In genomic region chr10:59108886-59109288, GRCh38 we compare ENCODE assay signal across 21 cellular contexts.
A peak's percentile ranks its signal among the peaks of the same experiment; 100 is the strongest.
DNase-seq lines count a peak whose midpoint lies in the region; ATAC-seq, FAIRE-seq and TF ChIP-seq lines count a peak whose summit lies in the region.
"Had no signal": no experiment of that assay in that cellular context is flagged by ENCODE, and none has a peak within 500 bp of the region (broad histone marks: within the 10 kb centered on the region; RNA-seq: fewer than 3 reads in every experiment).

No MANE protein-coding gene starts in this region.

- H3K36me3 ChIP-seq in Caco-2 (ENCODE audit: control insufficient read depth, insufficient read depth, low read length) (no peaks in the 10 kb centered on the region), GM12878 (ENCODE audit: control insufficient read depth in 2 of 2, insufficient read depth in 2 of 2, low read length in 1 of 2) (no peaks in the 10 kb centered on the region), prostate gland (no peaks in the 10 kb centered on the region)

- H3K36me3 Mint-ChIP-seq in Caco-2 (ENCODE audit: insufficient read depth, unreplicated experiment): no peaks in the 10 kb centered on the region
- H3K36me3 Mint-ChIP-seq: CD8-positive, alpha-beta memory T cell had no signal

- H3K79me2 ChIP-seq in GM12878 (ENCODE audit: control insufficient read depth, insufficient read depth, low read length): no peaks in the 10 kb centered on the region

- SMC1A ChIA-PET in GM12878 (lab: Charles Lee; ENCODE audit: uncharacterized antibody, unreplicated experiment): interaction anchor here (0.6 to 13.1 kb wide), 18 partner anchors 9 to 159 kb away, joined by 3 to 328 read pairs (median 4); no protein-coding TSS in a partner anchor

- WGBS in GM12878 (ENCODE audit: insufficient coverage, insufficient replicate concordance, low lambda C conversion rate, missing lambda C conversion rate): 0% methylated on average over 1 of the region's 1 CpG
- WGBS in prostate gland: 49% methylated on average over 1 of the region's 1 CpG

- H3K27me3 ChIP-seq in Caco-2 (replicated peaks; ENCODE audit: control insufficient read depth, insufficient read depth, low read length) (no peaks in the 10 kb centered on the region), GM12878 (replicated peaks in 1 of 2; ENCODE audit: control insufficient read depth in 2 of 2, insufficient read depth in 2 of 2, low read length in 1 of 2) (no peaks in the 10 kb centered on the region), prostate gland (replicated peaks; ENCODE audit: insufficient read depth) (no peaks in the 10 kb centered on the region)

- no peak overlapping the region for H3K4me3 ChIP-seq in Caco-2 (ENCODE audit: low read depth, low read length)
- H3K4me3 ChIP-seq in GM12878: no peak overlapping the region
- H3K4me3 ChIP-seq in prostate gland: no peak overlapping the region
- H3K4me3 ChIP-seq: SK-N-MC had no signal

- no peak for TF ChIP-seq CTCF in Caco-2 (IDR thresholded peaks at IDR 0.05; ENCODE audit: insufficient read depth in 1 of 2, low read depth in 1 of 2, low read length in 1 of 2, severe bottlenecking in 1 of 2, unreplicated experiment in 1 of 2)
- TF ChIP-seq CTCF in GM12878 (IDR thresholded peaks at IDR 0.05 in 2 of 3, conservative IDR thresholded peaks at IDR 0.05 in 1 of 3; ENCODE audit: control insufficient read depth in 2 of 3, extremely low read depth in 1 of 3, insufficient read depth in 1 of 3, low read depth in 3 of 3, low read length in 3 of 3): no peak
- no peak for TF ChIP-seq CTCF in prostate gland (IDR thresholded peaks at IDR 0.05)

- TF ChIP-seq EP300 in GM12878 (IDR thresholded peaks at IDR 0.05; ENCODE audit: borderline replicate concordance in 1 of 2, control insufficient read depth in 1 of 2, low read depth in 2 of 2, low read length in 2 of 2): no peak

- no peak overlapping the region for H3K27ac ChIP-seq in GM12878 (ENCODE audit: control insufficient read depth, insufficient read depth)
- H3K27ac ChIP-seq in prostate gland: no peak overlapping the region
- H3K27ac ChIP-seq: KMS-11, SK-N-MC had no signal

- peak overlapping the region; percentile 34 for H3K4me3 Mint-ChIP-seq in Caco-2 (ENCODE audit: unreplicated experiment)
- H3K4me3 Mint-ChIP-seq: CD8-positive, alpha-beta memory T cell had no signal

- peak overlapping the region; percentile 80 for H3K27ac Mint-ChIP-seq in Caco-2 (ENCODE audit: unreplicated experiment)
- H3K27ac Mint-ChIP-seq: CD8-positive, alpha-beta memory T cell had no signal

- no peak for TF ChIP-seq RAD21 in GM12878 (IDR thresholded peaks at IDR 0.05; ENCODE audit: insufficient read depth, low read depth, low read length)

- H3K9me3 ChIP-seq in Caco-2: no peaks in the 10 kb centered on the region
- no peaks in the 10 kb centered on the region for H3K9me3 ChIP-seq in GM12878 (replicated peaks; ENCODE audit: control insufficient read depth, insufficient read depth, low read length)
- no peaks in the 10 kb centered on the region for H3K9me3 ChIP-seq in prostate gland

- no peak for ATAC-seq in GM12878
- peak; percentile 71 for ATAC-seq in left lobe of liver
- no peak for ATAC-seq in HG02763 (IDR thresholded peaks at IDR 0.05; ENCODE audit: unreplicated experiment)

- intact Hi-C loops in Caco-2 (cut with micrococcal nuclease; ENCODE audit: unreplicated experiment): loop anchor here (1.0 kb wide), 3 partner anchors 36 to 115 kb away; partner anchors contain the start of gene PHYHIPL
- intact Hi-C loops in GM12878 (cut with micrococcal nuclease; ENCODE audit: unreplicated experiment): loop anchor here (5.0 kb wide), 1 partner anchor 73 kb away; no protein-coding TSS in a partner anchor
- intact Hi-C loops in prostate gland (cut with DNase I): no loop called here

- H2AFZ ChIP-seq in GM12878 (ENCODE audit: control insufficient read depth, low read depth, low read length): no peak overlapping the region

- H3K4me1 ChIP-seq in Caco-2 (peaks cover 42% of the 10 kb centered on the region), GM12878 (ENCODE audit: control insufficient read depth, insufficient read depth, low read length) (no peaks in the 10 kb centered on the region), prostate gland (replicated peaks) (no peaks in the 10 kb centered on the region)

- peak in 1 of 2 experiments; percentile 66 for DNase-seq in Caco-2
- no peak for DNase-seq in GM12878 (ENCODE audit: low read depth, low spot score)
- no peak for DNase-seq in left lobe of liver (ENCODE audit: low spot score)
- DNase-seq in renal cortical epithelial cell (ENCODE audit: low read depth): peak; percentile 74
- no peak for DNase-seq in HUDEP-2 (lab: John Stamatoyannopoulos, UW; ENCODE audit: unreplicated experiment in 76 of 76)
- no peak for DNase-seq in DMS79 (lab: John Stamatoyannopoulos, UW)
- DNase-seq in prostate gland (ENCODE audit: low spot score): no peak
- DNase-seq: C1 segment of cervical spinal cord; CD8-positive, alpha-beta memory T cell; DMS 273 treated with DMSO at 0.1 percent for 48 hours; EL; MV-4-11; NCI-H1694 treated with DMSO at 0.1 percent for 48 hours; NCI-H510A; NCI-H774; SHP77 had no signal

- H4K20me1 ChIP-seq in GM12878 (ENCODE audit: control insufficient read depth, insufficient read depth): no peaks in the 10 kb centered on the region

- no peak overlapping the region for H3K4me2 ChIP-seq in GM12878 (ENCODE audit: control insufficient read depth, insufficient read depth)
- H3K4me2 ChIP-seq: KMS-11 had no signal

- no peak for FAIRE-seq in GM12878 (lab: Jason Lieb, UNC)
- FAIRE-seq: GM12891, H1 had no signal

- H3K4me1 Mint-ChIP-seq in Caco-2 (ENCODE audit: low read depth, unreplicated experiment): peaks cover 41% of the 10 kb centered on the region
- H3K4me1 Mint-ChIP-seq: CD8-positive, alpha-beta memory T cell had no signal

- BruUV-seq in Caco-2 (replicated peaks; lab: Mats Ljungman, UMichigan): no TSS peak
- BruUV-seq in GM12878 (replicated peaks; lab: Mats Ljungman, UMichigan): no TSS peak

- TF ChIP-seq POLR2A in GM12878 (IDR thresholded peaks at IDR 0.05; ENCODE audit: low read depth, low read length): no peak
- no peak for TF ChIP-seq POLR2A in prostate gland (IDR thresholded peaks at IDR 0.05)

- peaks cover 37% of the 10 kb centered on the region for H3K9me3 Mint-ChIP-seq in Caco-2 (ENCODE audit: unreplicated experiment)

- CTCF ChIA-PET in Caco-2 (lab: Charles Lee) (interaction anchor here (0.6 kb wide), 1 partner anchor 398 kb away, joined by 4 read pairs; no protein-coding TSS in a partner anchor), GM12878 (lab: Yijun Ruan, JAX) (interaction anchor here (0.8 to 1.9 kb wide), 12 partner anchors 10 to 117 kb away, joined by 3 to 8 read pairs (median 3); no protein-coding TSS in a partner anchor)

- in situ Hi-C loops in GM12878 (cut with MboI): no loop called here

- no peaks in the 10 kb centered on the region for H3K27me3 Mint-ChIP-seq in Caco-2 (ENCODE audit: insufficient read depth, unreplicated experiment)
- H3K27me3 Mint-ChIP-seq: CD8-positive, alpha-beta memory T cell had no signal

- no peak overlapping the region for H3K9ac ChIP-seq in GM12878 (ENCODE audit: control insufficient read depth, insufficient read depth, low read length)
- H3K9ac ChIP-seq: KMS-11 had no signal

- RAD21 ChIA-PET in GM12878 (lab: Charles Lee; ENCODE audit: unreplicated experiment): interaction anchor here (0.7 to 5.8 kb wide), 22 partner anchors 9 to 156 kb away, joined by 3 to 30 read pairs (median 5); no protein-coding TSS in a partner anchor

- POLR2A ChIA-PET in Caco-2 (lab: Charles Lee) (no interaction called here), GM12878 (lab: Charles Lee) (interaction anchor here (0.8 to 2.0 kb wide), 3 partner anchors 23 to 109 kb away, joined by 3 to 6 read pairs (median 4); no protein-coding TSS in a partner anchor)

TF ChIP-seq in GM12878, 131 proteins besides CTCF, POLR2A, EP300 and RAD21:
- TF ChIP-seq POU2F2 (IDR thresholded peaks at IDR 0.05; ENCODE audit: borderline replicate concordance, low read depth, low read length) (no peak), ZNF687 (IDR thresholded peaks at IDR 0.05) (0 out of 2 replicates have a peak, but pooled peaks have one; percentile 5)
